In the genomic region with DNA sequence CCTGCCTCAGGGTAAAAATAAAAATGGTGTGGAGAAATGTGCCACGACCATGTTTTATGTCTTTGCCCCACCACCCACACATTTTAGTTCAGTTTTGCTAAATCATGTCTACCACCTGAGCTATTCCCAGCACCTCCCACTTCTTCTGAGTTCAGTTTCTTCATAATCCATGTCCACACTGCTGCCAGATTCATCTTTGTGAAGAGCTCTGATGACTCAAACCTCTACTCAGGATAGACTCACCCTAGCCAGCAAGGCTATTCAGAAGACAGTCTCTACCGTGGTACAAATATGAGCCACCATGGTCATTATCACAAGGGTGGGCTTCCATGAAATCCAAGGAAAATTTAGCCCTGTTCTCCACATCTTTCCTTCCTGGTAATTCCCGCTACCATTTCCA, we compare ENCODE assay signal across 24 cellular contexts.
DNase-seq lines count a peak whose midpoint lies in the region; ATAC-seq and TF ChIP-seq lines count a peak whose summit lies in the region.
"Had no signal": no experiment of that assay in that cellular context is flagged by ENCODE, and none has a peak within 500 bp of the region (broad histone marks: within the 10 kb centered on the region; RNA-seq: fewer than 3 reads in every experiment).

No MANE protein-coding gene starts in this region.

- H3K27ac ChIP-seq in breast epithelium (no peak overlapping the region), mammary epithelial cell (ENCODE audit: insufficient read depth, low read depth, low read length) (no peak overlapping the region), gastroesophageal sphincter (no peak overlapping the region)
- H3K27ac ChIP-seq: 22Rv1, HL-60, SJCRH30 had no signal

- DNase-seq in MCF 10A (ENCODE audit: unreplicated experiment) (peak; percentile 58), breast epithelium (ENCODE audit: low spot score in 2 of 2) (no peak), mammary epithelial cell (peak; percentile 29), fibroblast of mammary gland (ENCODE audit: low read depth) (peak; percentile 25), NCI-H2196 (lab: John Stamatoyannopoulos, UW; ENCODE audit: unreplicated experiment) (no peak)
- DNase-seq: Calu3, DMS153, DND-41, H9, MV-4-11, NCI-H1105, NCI-H1436 treated with DMSO at 0.1 percent for 48 hours, NCI-H187 treated with DMSO at 0.1 percent for 48 hours, NCI-H2171 treated with DMSO at 0.1 percent for 48 hours, NCI-H524, NCI-H748 treated with DMSO at 0.1 percent for 48 hours, SJCRH30 had no signal

- H3K36me3 Mint-ChIP-seq in MCF 10A (ENCODE audit: insufficient read depth, unreplicated experiment): peaks cover 4% of the 10 kb centered on the region

- H3K27me3 ChIP-seq in breast epithelium (no peaks in the 10 kb centered on the region), mammary epithelial cell (ENCODE audit: insufficient read depth, low read length) (no peaks in the 10 kb centered on the region), gastroesophageal sphincter (no peaks in the 10 kb centered on the region)
- H3K27me3 ChIP-seq: SJCRH30 had no signal

- H3K4me1 ChIP-seq in breast epithelium: no peaks in the 10 kb centered on the region
- no peaks in the 10 kb centered on the region for H3K4me1 ChIP-seq in mammary epithelial cell (ENCODE audit: insufficient read depth, low read length)
- no peaks in the 10 kb centered on the region for H3K4me1 ChIP-seq in gastroesophageal sphincter
- H3K4me1 ChIP-seq: SJCRH30 had no signal

- BruUV-seq in MCF 10A (replicated peaks; lab: Mats Ljungman, UMichigan): no TSS peak
- BruUV-seq in mammary epithelial cell (replicated peaks; lab: Mats Ljungman, UMichigan): no TSS peak

- CTCF ChIA-PET in MCF 10A (lab: Yijun Ruan, JAX) (no interaction called here), mammary epithelial cell (lab: Charles Lee; ENCODE audit: low non-redundant PET) (no interaction called here)

- dilution Hi-C loops in mammary epithelial cell (cut with HindIII; ENCODE audit: low sequenced_read_pairs): no loop called here

- 80% methylated on average over 3 of the region's 3 CpGs for WGBS in mammary epithelial cell (ENCODE audit: low coverage, missing lambda C conversion rate)
- WGBS in gastroesophageal sphincter (ENCODE audit: low coverage in 1 of 2), 2 donors: 39 to 69% methylated on average over 2 to 3 of the region's 3 CpGs

- ATAC-seq in gastroesophageal sphincter (no peak), HG02884 (IDR thresholded peaks at IDR 0.05; ENCODE audit: unreplicated experiment) (no peak), HG03378 (IDR thresholded peaks at IDR 0.05; ENCODE audit: unreplicated experiment) (no peak)
- ATAC-seq: Right ventricle myocardium inferior, SK-N-SH treated with all-trans-retinoic acid at 6 μM for 48 hours had no signal

- no peaks in the 10 kb centered on the region for H4K20me1 ChIP-seq in mammary epithelial cell (ENCODE audit: insufficient read depth, low read length)

- H3K4me3 Mint-ChIP-seq in MCF 10A (ENCODE audit: unreplicated experiment): no peak overlapping the region
- H3K4me3 Mint-ChIP-seq: H9 had no signal

- peak overlapping the region; percentile 30 for H3K27ac Mint-ChIP-seq in MCF 10A (ENCODE audit: low read depth, unreplicated experiment)

- no peak for TF ChIP-seq EP300 in gastroesophageal sphincter (IDR thresholded peaks at IDR 0.05)

- intact Hi-C loops in MCF 10A (cut with micrococcal nuclease): no loop called here
- intact Hi-C loops in breast epithelium (cut with DNase I; ENCODE audit: low total_unique reads): no loop called here
- intact Hi-C loops in mammary epithelial cell (cut with micrococcal nuclease): no loop called here

- H3K9me3 ChIP-seq in breast epithelium (no peaks in the 10 kb centered on the region), mammary epithelial cell (replicated peaks; ENCODE audit: insufficient read depth, low read length) (no peaks in the 10 kb centered on the region), gastroesophageal sphincter (peaks cover 0 to 5% (median 0%) of the 10 kb centered on the region in 3 donors)
- H3K9me3 ChIP-seq: SJCRH30 had no signal

- no peaks in the 10 kb centered on the region for H3K79me2 ChIP-seq in mammary epithelial cell (ENCODE audit: insufficient read depth, low read length)

- H3K4me1 Mint-ChIP-seq in MCF 10A (ENCODE audit: insufficient read depth, unreplicated experiment): peaks cover 33% of the 10 kb centered on the region

- POLR2A ChIA-PET in MCF 10A (lab: Yijun Ruan, JAX): interaction anchor here (0.8 to 1.8 kb wide), 5 partner anchors 10 to 74 kb away, joined by 3 to 6 read pairs (median 5); no protein-coding TSS in a partner anchor

- no peak overlapping the region for H3K4me2 ChIP-seq in mammary epithelial cell (ENCODE audit: insufficient read depth, low read depth, low read length)

- H3K9ac ChIP-seq in mammary epithelial cell (ENCODE audit: insufficient read depth, low read length): no peak overlapping the region

- in situ Hi-C loops in mammary epithelial cell (cut with MboI; ENCODE audit: low sequenced_read_pairs in 2 of 2): no loop called here

- H3K9me3 Mint-ChIP-seq in MCF 10A (ENCODE audit: unreplicated experiment): no peaks in the 10 kb centered on the region

- H3K36me3 ChIP-seq in breast epithelium (no peaks in the 10 kb centered on the region), mammary epithelial cell (ENCODE audit: insufficient read depth, low read length) (no peaks in the 10 kb centered on the region), gastroesophageal sphincter (no peaks in the 10 kb centered on the region)
- H3K36me3 ChIP-seq: SJCRH30 had no signal

- TF ChIP-seq CTCF in MCF 10A (IDR thresholded peaks at IDR 0.05; ENCODE audit: unreplicated experiment) (no peak), breast epithelium (IDR thresholded peaks at IDR 0.05) (no peak), mammary epithelial cell (conservative IDR thresholded peaks at IDR 0.05 in 1 of 2, IDR thresholded peaks at IDR 0.05 in 1 of 2; ENCODE audit: extremely low read depth in 1 of 2, insufficient read depth in 1 of 2, low read depth in 1 of 2, low read length in 2 of 2) (no peak), fibroblast of mammary gland (conservative IDR thresholded peaks at IDR 0.05; ENCODE audit: control insufficient read depth, insufficient read depth, low read depth, low read length) (no peak), gastroesophageal sphincter (IDR thresholded peaks at IDR 0.05) (no peak)

- TF ChIP-seq POLR2A in breast epithelium (IDR thresholded peaks at IDR 0.05) (no peak), gastroesophageal sphincter (IDR thresholded peaks at IDR 0.05) (no peak)

- H2AFZ ChIP-seq in mammary epithelial cell (ENCODE audit: low read depth, low read length): no peak overlapping the region

- H3K27me3 Mint-ChIP-seq in MCF 10A (ENCODE audit: insufficient read depth, unreplicated experiment): no peaks in the 10 kb centered on the region

- H3K4me3 ChIP-seq in breast epithelium (no peak overlapping the region), mammary epithelial cell (replicated peaks in 1 of 3; ENCODE audit: insufficient read depth in 1 of 3, low read depth in 2 of 3, low read length in 3 of 3) (no peak overlapping the region), fibroblast of mammary gland (ENCODE audit: control insufficient read depth, low read depth, low read length) (no peak overlapping the region), gastroesophageal sphincter (no peak overlapping the region)
- H3K4me3 ChIP-seq: SJCRH30 had no signal

Comparison
In these comparisons a context has a peak if more than half of its experiments do, and no peak if none do; other contexts are left out.
1. DNase-seq: peak in MCF 10A (single experiment), mammary epithelial cell (single experiment) and fibroblast of mammary gland (single experiment); none in breast epithelium (0 of 2) and NCI-H2196 (single experiment).